ENCODE assay signal across 19 cellular contexts in the genomic region with DNA sequence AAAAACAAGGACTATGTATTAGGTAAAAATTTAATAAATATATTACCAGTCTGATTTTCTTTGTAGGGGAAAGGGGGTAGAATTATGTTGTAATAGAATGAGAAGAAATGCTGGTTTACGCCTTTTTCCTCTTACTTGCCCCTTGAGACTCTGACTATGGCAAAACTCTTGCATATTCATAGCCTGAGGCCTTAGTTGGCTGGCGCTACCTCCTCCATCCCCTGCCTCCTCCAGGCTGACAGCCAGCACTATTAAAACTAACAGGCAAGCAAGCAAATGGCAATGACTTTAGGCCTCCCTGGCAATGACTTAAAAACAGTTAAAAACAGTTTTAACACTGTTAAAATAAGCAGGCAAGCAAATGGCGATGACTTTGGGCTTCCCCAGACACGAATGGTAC. TPM values are rescaled to one million over a fixed set of nuclear protein-coding genes. Genes with fewer than 3 reads are reported as not detected.
DNase-seq lines count a peak whose midpoint lies in the region; ATAC-seq and TF ChIP-seq lines count a peak whose summit lies in the region.
"Had no signal": no experiment of that assay in that cellular context is flagged by ENCODE, and none has a peak within 500 bp of the region (broad histone marks: within the 10 kb centered on the region; RNA-seq: fewer than 3 reads in every experiment).

No MANE protein-coding gene starts in this region.

- no peak overlapping the region for H3K4me3 Mint-ChIP-seq in CD4-positive, alpha-beta T cell
- H3K4me3 Mint-ChIP-seq: CD4-positive, CD25-positive, alpha-beta regulatory T cell had no signal

- H3K9ac ChIP-seq in neuronal stem cell (ENCODE audit: low read depth, low read length, poor library complexity) = no peak overlapping the region
- H3K9ac ChIP-seq: BLaER1 treated with 17β-estradiol and CSF1 and Interleukin-3, amounts not matched to agents 10 nM and 100 nM had no signal

- H3K18ac ChIP-seq in neuronal stem cell (ENCODE audit: low read length) = no peak overlapping the region

- H3K27ac ChIP-seq in neuronal stem cell (replicated peaks; ENCODE audit: low read length) = no peak overlapping the region
- no peak overlapping the region for H3K27ac ChIP-seq in CD4-positive, alpha-beta T cell (ENCODE audit: low read depth, low read length)
- H3K27ac ChIP-seq: BLaER1 treated with 17β-estradiol and CSF1 and Interleukin-3, amounts not matched to agents 10 nM and 100 nM; HL-60 had no signal

- H3K4me2 ChIP-seq in neuronal stem cell (ENCODE audit: insufficient read depth, low read length, poor library complexity, severe bottlenecking) = peak overlapping the region; percentile 2
- H3K4me2 ChIP-seq: BLaER1 treated with 17β-estradiol and CSF1 and Interleukin-3, amounts not matched to agents 10 nM and 100 nM had no signal

- H3K9me3 ChIP-seq in neuronal stem cell (replicated peaks in 1 of 2; ENCODE audit: control insufficient read depth in 2 of 2, insufficient read depth in 1 of 2, low read depth in 1 of 2, low read length in 2 of 2) = no peaks in the 10 kb centered on the region
- H3K9me3 ChIP-seq in CD4-positive, alpha-beta T cell (ENCODE audit: control insufficient read depth, low read length) = no peaks in the 10 kb centered on the region
- H3K9me3 ChIP-seq: BLaER1 treated with 17β-estradiol and CSF1 and Interleukin-3, amounts not matched to agents 10 nM and 100 nM had no signal

- in situ Hi-C loops in SK-MEL-5 (cut with HindIII; ENCODE audit: low pct_unique_long_range_greater_than_20kb, low sequenced_read_pairs) = no loop called here

- no peaks in the 10 kb centered on the region for H3K4me1 ChIP-seq in neuronal stem cell (ENCODE audit: control insufficient read depth in 2 of 2, insufficient read depth in 1 of 2, low read depth in 1 of 2, low read length in 2 of 2)
- H3K4me1 ChIP-seq: BLaER1 treated with 17β-estradiol and CSF1 and Interleukin-3, amounts not matched to agents 10 nM and 100 nM had no signal

- DNase-seq in ELF-1 (ENCODE audit: low read depth, low spot score) (peak; percentile 49), SK-MEL-5 (ENCODE audit: low read depth, low spot score) (peak; percentile 31), fibroblast of gingiva (ENCODE audit: low read depth) (peak; percentile 79), neuronal stem cell (ENCODE audit: low spot score) (no peak), NAMALWA (ENCODE audit: low spot score) (no peak), GM19238 (ENCODE audit: insufficient read length, low spot score) (no peak)
- no peak for DNase-seq in CD4-positive, alpha-beta T cell
- DNase-seq: 8988T; ACHN; Calu3; CD4-positive, CD25-positive, alpha-beta regulatory T cell; DMS 273 treated with DMSO at 0.1 percent for 48 hours had no signal

- no peak overlapping the region for H4K91ac ChIP-seq in neuronal stem cell (ENCODE audit: low read depth, low read length, poor library complexity)

- H3K4me3 ChIP-seq in neuronal stem cell (ENCODE audit: low read length in 2 of 2) = no peak overlapping the region
- H3K4me3 ChIP-seq: BLaER1 treated with 17β-estradiol and CSF1 and Interleukin-3, amounts not matched to agents 10 nM and 100 nM; GM12878 had no signal

- no peak overlapping the region for H3K14ac ChIP-seq in neuronal stem cell (ENCODE audit: low read length)

- H3K27me3 Mint-ChIP-seq in CD4-positive, alpha-beta T cell = peaks cover 76% of the 10 kb centered on the region

- TF ChIP-seq CTCF in CD4-positive, alpha-beta T cell (IDR thresholded peaks at IDR 0.05) = no peak

- no peak for ATAC-seq in CD4-positive, alpha-beta T cell (ENCODE audit: poor library complexity)
- ATAC-seq in HG02973 (IDR thresholded peaks at IDR 0.05; ENCODE audit: unreplicated experiment) = no peak
- ATAC-seq: GM12878, HCT116 had no signal

- no peak overlapping the region for H2BK120ac ChIP-seq in neuronal stem cell (ENCODE audit: low read depth, low read length)

- no peak overlapping the region for H2AK5ac ChIP-seq in neuronal stem cell (ENCODE audit: low read depth, low read length)

- CTCF ChIA-PET in CD4-positive, alpha-beta T cell (lab: Charles Lee) = no interaction called here

- no peak overlapping the region for H2BK5ac ChIP-seq in neuronal stem cell (ENCODE audit: low read length)

- peaks cover 0 to 42% (median 0%) of the 10 kb centered on the region in 3 experiments for H3K27me3 ChIP-seq in neuronal stem cell (ENCODE audit: control insufficient read depth in 3 of 3, insufficient read depth in 3 of 3, low read depth in 1 of 3, low read length in 3 of 3)
- H3K27me3 ChIP-seq in CD4-positive, alpha-beta T cell (ENCODE audit: control insufficient read depth, insufficient read depth, low read length) = peaks cover 30% of the 10 kb centered on the region
- H3K27me3 ChIP-seq: BLaER1 treated with 17β-estradiol and CSF1 and Interleukin-3, amounts not matched to agents 10 nM and 100 nM had no signal

- H2BK12ac ChIP-seq in neuronal stem cell (ENCODE audit: low read length) = no peak overlapping the region

- no peak overlapping the region for H3K23ac ChIP-seq in neuronal stem cell (ENCODE audit: low read depth, low read length, poor library complexity)

- POLR2A ChIA-PET in CD4-positive, alpha-beta T cell (lab: Charles Lee) = no interaction called here

- intact Hi-C loops in CD4-positive, alpha-beta T cell (cut with DNase I, micrococcal nuclease) = no loop called here

- H2BK15ac ChIP-seq in neuronal stem cell (ENCODE audit: low read length) = no peak overlapping the region

- no peaks in the 10 kb centered on the region for H3K9me3 Mint-ChIP-seq in CD4-positive, alpha-beta T cell
- H3K9me3 Mint-ChIP-seq: CD4-positive, CD25-positive, alpha-beta regulatory T cell had no signal

- H3K36me3 Mint-ChIP-seq in CD4-positive, alpha-beta T cell (ENCODE audit: low read depth) = no peaks in the 10 kb centered on the region
- H3K36me3 Mint-ChIP-seq: CD4-positive, CD25-positive, alpha-beta regulatory T cell had no signal

- H3K27ac Mint-ChIP-seq in CD4-positive, alpha-beta T cell = no peak overlapping the region
- H3K27ac Mint-ChIP-seq: CD4-positive, CD25-positive, alpha-beta regulatory T cell had no signal

- H2AFZ ChIP-seq in neuronal stem cell (ENCODE audit: low read length) = no peak overlapping the region

- no CpG with 5 or more reads among the region's 4 CpGs for WGBS in neuronal stem cell (ENCODE audit: extremely low coverage in 2 of 2, insufficient read length in 2 of 2, insufficient replicate concordance in 1 of 2), 2 donors

- H4K8ac ChIP-seq in neuronal stem cell (ENCODE audit: low read depth, low read length) = no peak overlapping the region

- no peaks in the 10 kb centered on the region for H3K36me3 ChIP-seq in neuronal stem cell (replicated peaks in 1 of 2; ENCODE audit: control insufficient read depth in 2 of 2, insufficient read depth in 2 of 2, low read length in 2 of 2)
- H3K36me3 ChIP-seq: BLaER1 treated with 17β-estradiol and CSF1 and Interleukin-3, amounts not matched to agents 10 nM and 100 nM had no signal

- no peaks in the 10 kb centered on the region for H3K4me1 Mint-ChIP-seq in CD4-positive, alpha-beta T cell (ENCODE audit: low read depth)
- H3K4me1 Mint-ChIP-seq: CD4-positive, CD25-positive, alpha-beta regulatory T cell had no signal

- H3K4ac ChIP-seq in neuronal stem cell (ENCODE audit: low read length) = no peak overlapping the region

- H3K79me1 ChIP-seq in neuronal stem cell (ENCODE audit: low read depth, low read length) = no peaks in the 10 kb centered on the region

RNA-seq across cellular contexts. Expression of gene PKD2L1, which starts 14.4 kb away (rescaled TPM):
- total RNA-seq in SK-MEL-5 (2014; rRNA removed; shearing (Covaris generic)) = not detected in 2 replicates
- polyA plus RNA-seq in SK-MEL-5 (2015; cell fraction: cytosol; rRNA removed) = not detected in 2 replicates
- 0.12 TPM in 1 of 2 replicates, not detected in the other for polyA plus RNA-seq in SK-MEL-5 (2015; cell fraction: nucleus; rRNA removed)
- 0.01 TPM for polyA plus RNA-seq in neuronal stem cell (2013, experiment 1 of 2)
- polyA plus RNA-seq in neuronal stem cell (2013, experiment 2 of 2) = 0.10 TPM
- total RNA-seq in CD4-positive, alpha-beta T cell = not detected
- total RNA-seq: Calu3; CD4-positive, CD25-positive, alpha-beta regulatory T cell; Daoy; G401 had no signal
- polyA plus RNA-seq: CD4-positive, CD25-positive, alpha-beta regulatory T cell had no signal

RNA-seq across cellular contexts. Expression of gene BLOC1S2, which starts 29.1 kb away (rescaled TPM):
- total RNA-seq in SK-MEL-5 (2014; rRNA removed; shearing (Covaris generic)) = 48.6 and 55.5 TPM in 2 replicates
- 24.8 and 36.2 TPM in 2 replicates for polyA plus RNA-seq in SK-MEL-5 (2015; cell fraction: cytosol; rRNA removed)
- polyA plus RNA-seq in SK-MEL-5 (2015; cell fraction: nucleus; rRNA removed) = 23.1 and 30.1 TPM in 2 replicates
- polyA plus RNA-seq in neuronal stem cell (2013, experiment 1 of 2) = 52.9 TPM
- 52.4 TPM for polyA plus RNA-seq in neuronal stem cell (2013, experiment 2 of 2)
- total RNA-seq in CD4-positive, alpha-beta T cell = 10 to 100 TPM; 49.4 to 55.9 TPM

RNA-seq across cellular contexts. Expression of gene SCD, which starts 31.4 kb away (rescaled TPM):
- 867 and 870 TPM in 2 replicates for total RNA-seq in SK-MEL-5 (2014; rRNA removed; shearing (Covaris generic))
- 512 and 677 TPM in 2 replicates for polyA plus RNA-seq in SK-MEL-5 (2015; cell fraction: cytosol; rRNA removed)
- 140 and 171 TPM in 2 replicates for polyA plus RNA-seq in SK-MEL-5 (2015; cell fraction: nucleus; rRNA removed)
- 373 TPM for polyA plus RNA-seq in neuronal stem cell (2013, experiment 1 of 2)
- polyA plus RNA-seq in neuronal stem cell (2013, experiment 2 of 2) = 380 TPM
- total RNA-seq in CD4-positive, alpha-beta T cell = 1 to 10 TPM; 1.7 TPM

RNA-seq across cellular contexts. Expression of gene CWF19L1, which starts 48.2 kb away (rescaled TPM):
- total RNA-seq in SK-MEL-5 (2014; rRNA removed; shearing (Covaris generic)) = 33.6 and 40.8 TPM in 2 replicates
- 19.8 and 23.7 TPM in 2 replicates for polyA plus RNA-seq in SK-MEL-5 (2015; cell fraction: cytosol; rRNA removed)
- polyA plus RNA-seq in SK-MEL-5 (2015; cell fraction: nucleus; rRNA removed) = 24.2 and 30.8 TPM in 2 replicates
- 15.5 TPM for polyA plus RNA-seq in neuronal stem cell (2013, experiment 1 of 2)
- 14.3 TPM for polyA plus RNA-seq in neuronal stem cell (2013, experiment 2 of 2)
- 10 to 100 TPM; 60.1 to 66.7 TPM for total RNA-seq in CD4-positive, alpha-beta T cell

Comparison
In these comparisons a context has a peak if more than half of its experiments do, and no peak if none do; other contexts are left out.
1. DNase-seq: peak in ELF-1 (single experiment), SK-MEL-5 (single experiment) and fibroblast of gingiva (single experiment); none in neuronal stem cell (single experiment), NAMALWA (single experiment), CD4-positive, alpha-beta T cell (0 of 10) and GM19238 (single experiment).
2. RNA of gene SCD, which starts 31.4 kb away (total RNA-seq): 867 to 870 TPM in SK-MEL-5; 1.7 TPM in CD4-positive, alpha-beta T cell; every median in the first group is over 100 times any median in the second.